ENCODE assay signal across 28 cellular contexts in genomic region chr9:128822407-128823042, GRCh38. TPM values are rescaled to one million over a fixed set of nuclear protein-coding genes. Genes with fewer than 3 reads are reported as not detected.
A peak's percentile ranks its signal among the peaks of the same experiment; 100 is the strongest.
DNase-seq lines count a peak whose midpoint lies in the region; ATAC-seq, FAIRE-seq and TF ChIP-seq lines count a peak whose summit lies in the region.
"Had no signal": no experiment of that assay in that cellular context is flagged by ENCODE, and none has a peak within 500 bp of the region (broad histone marks: within the 10 kb centered on the region; RNA-seq: fewer than 3 reads in every experiment).

No MANE protein-coding gene starts in this region.

- in situ Hi-C loops in brain microvascular endothelial cell (cut with HindIII; ENCODE audit: low pct_ligation_motif_present, low sequenced_read_pairs): no loop called here

- POLR2A ChIA-PET in HEK293 (lab: Yijun Ruan, JAX) (interaction anchor here (0.5 kb wide), 2 partner anchors 13 to 119 kb away, joined by 3 to 4 read pairs; no protein-coding TSS in a partner anchor), endothelial cell of umbilical vein (lab: Charles Lee) (no interaction called here)

- no peak for ATAC-seq in activated T-cell treated with anti-CD3 and anti-CD28 coated beads, Interleukin-2, amount 50 U/mL, for 4 hours
- no peak for ATAC-seq in stimulated activated effector memory CD8-positive, alpha-beta T cell treated with anti-CD3 and anti-CD28 coated beads, Interleukin-12 subunit alpha, Interleukin-12 subunit beta, amount 100 ng/mL, for 72 hours
- ATAC-seq: A549 had no signal

- H3K4me3 ChIP-seq in HEK293 (ENCODE audit: low read depth, low read length): no peak overlapping the region
- H3K4me3 ChIP-seq in endothelial cell of umbilical vein (replicated peaks in 1 of 3; ENCODE audit: insufficient read depth in 1 of 3, low read depth in 1 of 3, low read length in 3 of 3): no peak overlapping the region
- no peak overlapping the region for H3K4me3 ChIP-seq in brain microvascular endothelial cell (ENCODE audit: low read depth, low read length)
- H3K4me3 ChIP-seq: A549; BLaER1 treated with 17β-estradiol and CSF1 and Interleukin-3, amounts not matched to agents 10 nM and 100 nM; PC-9 had no signal

- TF ChIP-seq CTCF in HEK293 (tag by site-specific recombination; IDR thresholded peaks at IDR 0.05) (no peak), endothelial cell of umbilical vein (IDR thresholded peaks at IDR 0.05; ENCODE audit: extremely low read depth in 1 of 2, insufficient read depth in 1 of 2, low read depth in 1 of 2, low read length in 2 of 2) (no peak), brain microvascular endothelial cell (IDR thresholded peaks at IDR 0.05; ENCODE audit: low read depth, low read length, missing control alignments) (no peak)

- H3K9me1 ChIP-seq in endothelial cell of umbilical vein (replicated peaks; ENCODE audit: control insufficient read depth, extremely low read depth, insufficient read depth, low read length): no peaks in the 10 kb centered on the region

- no peak for DNase-seq in activated T-cell treated with anti-CD3 and anti-CD28 coated beads, Interleukin-2, amount 50 U/mL, for 4 hours
- no peak for DNase-seq in activated T-cell treated with anti-CD3 and anti-CD28 coated beads, Interleukin-2, amount 50 U/mL, for 1 hour
- DNase-seq in endothelial cell of umbilical vein (ENCODE audit: low read depth, low spot score): no peak
- DNase-seq in stimulated activated effector memory CD8-positive, alpha-beta T cell treated with anti-CD3 and anti-CD28 coated beads, Interleukin-12 subunit alpha, Interleukin-12 subunit beta, amount 100 ng/mL, for 72 hours (ENCODE audit: low spot score in 2 of 2): no peak
- DNase-seq in SIG-M5 treated with dmso at 0.1 percent for 504 hours (lab: John Stamatoyannopoulos, UW; ENCODE audit: unreplicated experiment): no peak
- no peak for DNase-seq in LoVo (ENCODE audit: low spot score)
- DNase-seq in brain microvascular endothelial cell: no peak
- DNase-seq: AML-193; CD4-positive, alpha-beta memory T cell; COR-L47; DMS53; HFFc6; KG1; MM.1S; NCI-H1417; NCI-H1694; NCI-H2081; NCI-H2227 treated with DMSO at 0.1 percent for 48 hours; NCI-H526 treated with DMSO at 0.1 percent for 48 hours; PC-9; SHP77 treated with DMSO at 0.1 percent for 48 hours; SK-N-SH had no signal

- H3K27me3 ChIP-seq in endothelial cell of umbilical vein (ENCODE audit: control insufficient read depth in 2 of 2, insufficient read depth in 2 of 2, low read length in 2 of 2): no peaks in the 10 kb centered on the region
- no peaks in the 10 kb centered on the region for H3K27me3 ChIP-seq in brain microvascular endothelial cell (replicated peaks)
- H3K27me3 ChIP-seq: BLaER1 treated with 17β-estradiol and CSF1 and Interleukin-3, amounts not matched to agents 10 nM and 100 nM had no signal

- no peak overlapping the region for H3K27ac ChIP-seq in HEK293 (ENCODE audit: extremely low read depth, low read depth, low read length)
- H3K27ac ChIP-seq in endothelial cell of umbilical vein (ENCODE audit: insufficient read depth, low read depth, low read length): no peak overlapping the region
- no peak overlapping the region for H3K27ac ChIP-seq in brain microvascular endothelial cell
- H3K27ac ChIP-seq: A549; BLaER1 treated with 17β-estradiol and CSF1 and Interleukin-3, amounts not matched to agents 10 nM and 100 nM; PC-9 had no signal

- peaks cover 19% of the 10 kb centered on the region for H3K4me1 Mint-ChIP-seq in activated T-cell treated with anti-CD3 and anti-CD28 coated beads, Interleukin-2, amount 50 U/mL, for 4 hours (ENCODE audit: low read depth)
- peaks cover 38% of the 10 kb centered on the region for H3K4me1 Mint-ChIP-seq in stimulated activated effector memory CD8-positive, alpha-beta T cell treated with anti-CD3 and anti-CD28 coated beads, Interleukin-12 subunit alpha, Interleukin-12 subunit beta, amount 100 ng/mL, for 72 hours

- H3K4me1 ChIP-seq in HEK293 (ENCODE audit: control insufficient read depth, insufficient read depth, low read length): no peaks in the 10 kb centered on the region
- H3K4me1 ChIP-seq in endothelial cell of umbilical vein (ENCODE audit: control insufficient read depth, extremely low read depth, insufficient read depth, low read length): peaks cover 6% of the 10 kb centered on the region

- intact Hi-C loops in endothelial cell of umbilical vein (cut with micrococcal nuclease): no loop called here

- H3K9me3 Mint-ChIP-seq in activated T-cell treated with anti-CD3 and anti-CD28 coated beads, Interleukin-2, amount 50 U/mL, for 4 hours: no peaks in the 10 kb centered on the region
- no peaks in the 10 kb centered on the region for H3K9me3 Mint-ChIP-seq in stimulated activated effector memory CD8-positive, alpha-beta T cell treated with anti-CD3 and anti-CD28 coated beads, Interleukin-12 subunit alpha, Interleukin-12 subunit beta, amount 100 ng/mL, for 72 hours
- H3K9me3 Mint-ChIP-seq: CD4-positive, alpha-beta memory T cell; HFFc6 had no signal

- no peak for TF ChIP-seq POLR2A in endothelial cell of umbilical vein (IDR thresholded peaks at IDR 0.05; ENCODE audit: low read depth, low read length)

- TSS peak; percentile 27 for BruUV-seq in endothelial cell of umbilical vein (replicated peaks; lab: Mats Ljungman, UMichigan)

- H3K9ac ChIP-seq in endothelial cell of umbilical vein (replicated peaks; ENCODE audit: extremely low read depth, insufficient read depth, low read length): no peak overlapping the region
- H3K9ac ChIP-seq: BLaER1 treated with 17β-estradiol and CSF1 and Interleukin-3, amounts not matched to agents 10 nM and 100 nM; SK-N-SH had no signal

- no peak for FAIRE-seq in endothelial cell of umbilical vein (lab: Jason Lieb, UNC)
- FAIRE-seq: A549, GM18507, H54, HTR-8/SVneo had no signal

- peaks cover under 1 to 73% of the 10 kb centered on the region in 2 experiments; a peak in 2 of 3 replicates for H3K36me3 ChIP-seq in HEK293 (ENCODE audit: control insufficient read depth in 2 of 2, insufficient read depth in 1 of 2, low read length in 2 of 2)
- peaks cover 5 to 53% of the 10 kb centered on the region in 2 experiments for H3K36me3 ChIP-seq in endothelial cell of umbilical vein (ENCODE audit: control insufficient read depth in 2 of 2, extremely low read depth in 1 of 2, insufficient read depth in 2 of 2, low read length in 2 of 2)
- peaks cover 62% of the 10 kb centered on the region for H3K36me3 ChIP-seq in brain microvascular endothelial cell (replicated peaks)

- no peaks in the 10 kb centered on the region for H4K20me1 ChIP-seq in endothelial cell of umbilical vein (replicated peaks; ENCODE audit: control insufficient read depth, extremely low read depth, insufficient read depth, low read length)

- peaks cover 23% of the 10 kb centered on the region for H3K36me3 Mint-ChIP-seq in activated T-cell treated with anti-CD3 and anti-CD28 coated beads, Interleukin-2, amount 50 U/mL, for 4 hours (ENCODE audit: insufficient read depth)
- H3K36me3 Mint-ChIP-seq in stimulated activated effector memory CD8-positive, alpha-beta T cell treated with anti-CD3 and anti-CD28 coated beads, Interleukin-12 subunit alpha, Interleukin-12 subunit beta, amount 100 ng/mL, for 72 hours: peaks cover 77% of the 10 kb centered on the region

- peak overlapping the region; percentile 37 for H3K27ac Mint-ChIP-seq in stimulated activated effector memory CD8-positive, alpha-beta T cell treated with anti-CD3 and anti-CD28 coated beads, Interleukin-12 subunit alpha, Interleukin-12 subunit beta, amount 100 ng/mL, for 72 hours
- H3K27ac Mint-ChIP-seq: CD4-positive, alpha-beta memory T cell; HFFc6 had no signal

- H2AFZ ChIP-seq in endothelial cell of umbilical vein (ENCODE audit: low read depth, low read length): no peak overlapping the region
- H2AFZ ChIP-seq: PC-9 had no signal

- peak overlapping the region; percentile 46 for H3K4me3 Mint-ChIP-seq in activated T-cell treated with anti-CD3 and anti-CD28 coated beads, Interleukin-2, amount 50 U/mL, for 4 hours
- no peak overlapping the region for H3K4me3 Mint-ChIP-seq in stimulated activated effector memory CD8-positive, alpha-beta T cell treated with anti-CD3 and anti-CD28 coated beads, Interleukin-12 subunit alpha, Interleukin-12 subunit beta, amount 100 ng/mL, for 72 hours
- H3K4me3 Mint-ChIP-seq: CD4-positive, alpha-beta memory T cell; HFFc6 had no signal

- dilution Hi-C loops in endothelial cell of umbilical vein (cut with MboI; ENCODE audit: extremely low pct_ligation_motif_present, low sequenced_read_pairs): no loop called here

- no peaks in the 10 kb centered on the region for H3K79me2 ChIP-seq in endothelial cell of umbilical vein (ENCODE audit: control insufficient read depth, insufficient read depth, low read length)

- H3K4me2 ChIP-seq in endothelial cell of umbilical vein (ENCODE audit: insufficient read depth, low read length): no peak overlapping the region
- H3K4me2 ChIP-seq: A549; BLaER1 treated with 17β-estradiol and CSF1 and Interleukin-3, amounts not matched to agents 10 nM and 100 nM; PC-9; SK-N-SH had no signal

- H3K9me3 ChIP-seq in HEK293 (ENCODE audit: control insufficient read depth, insufficient read depth, low read depth, low read length) (no peaks in the 10 kb centered on the region), endothelial cell of umbilical vein (replicated peaks; ENCODE audit: control insufficient read depth, insufficient read depth, low read length) (no peaks in the 10 kb centered on the region)
- H3K9me3 ChIP-seq: A549; BLaER1 treated with 17β-estradiol and CSF1 and Interleukin-3, amounts not matched to agents 10 nM and 100 nM; SK-N-SH had no signal

- no peaks in the 10 kb centered on the region for H3K27me3 Mint-ChIP-seq in activated T-cell treated with anti-CD3 and anti-CD28 coated beads, Interleukin-2, amount 50 U/mL, for 4 hours (ENCODE audit: low read depth)
- H3K27me3 Mint-ChIP-seq: CD4-positive, alpha-beta memory T cell had no signal

- CTCF ChIA-PET in HEK293 (lab: Yijun Ruan, JAX) (no interaction called here), endothelial cell of umbilical vein (lab: Charles Lee) (no interaction called here)

RNA-seq across cellular contexts. Expression of gene ENDOG, which starts 4.2 kb away (rescaled TPM):
- total RNA-seq in activated T-cell treated with anti-CD3 and anti-CD28 coated beads, Interleukin-2, amount 50 U/mL, for 4 hours: 10 to 100 TPM; 22.6 to 28.5 (median 26.4) TPM
- 17.9 and 18.0 TPM in 2 replicates for total RNA-seq in endothelial cell of umbilical vein
- polyA plus RNA-seq in endothelial cell of umbilical vein: 21.1 and 26.4 TPM in 2 replicates
- polyA plus RNA-seq in endothelial cell of umbilical vein (2011; cell fraction: cytosol; rRNA removed): 15.2 and 16.0 TPM in 2 replicates
- 6.8 and 7.7 TPM in 2 replicates for polyA plus RNA-seq in endothelial cell of umbilical vein (2011; cell fraction: nucleus; rRNA removed)
- polyA plus RNA-seq in endothelial cell of umbilical vein (2012): 7.2 and 9.2 TPM in 2 replicates
- 6.4 and 7.1 TPM in 2 replicates for polyA minus RNA-seq in endothelial cell of umbilical vein
- 49.8 TPM for polyA minus RNA-seq in endothelial cell of umbilical vein (2011; cell fraction: cytosol; rRNA and poly(A)+ RNA removed)
- polyA minus RNA-seq in endothelial cell of umbilical vein (2011; cell fraction: nucleus; rRNA and poly(A)+ RNA removed): 1.4 and 2.2 TPM in 2 replicates

RNA-seq across cellular contexts. Expression of gene SPOUT1, which starts 7.1 kb away (rescaled TPM):
- 100 to 1,000 TPM; 228 to 233 (median 233) TPM for total RNA-seq in activated T-cell treated with anti-CD3 and anti-CD28 coated beads, Interleukin-2, amount 50 U/mL, for 4 hours
- 51.6 and 59.3 TPM in 2 replicates for total RNA-seq in endothelial cell of umbilical vein
- polyA plus RNA-seq in endothelial cell of umbilical vein: 50.4 and 51.4 TPM in 2 replicates
- 34.2 and 38.7 TPM in 2 replicates for polyA plus RNA-seq in endothelial cell of umbilical vein (2011; cell fraction: cytosol; rRNA removed)
- 71.3 and 80.1 TPM in 2 replicates for polyA plus RNA-seq in endothelial cell of umbilical vein (2011; cell fraction: nucleus; rRNA removed)
- polyA plus RNA-seq in endothelial cell of umbilical vein (2012): 35.6 and 37.8 TPM in 2 replicates
- polyA minus RNA-seq in endothelial cell of umbilical vein: 31.5 and 35.9 TPM in 2 replicates
- 27.5 TPM for polyA minus RNA-seq in endothelial cell of umbilical vein (2011; cell fraction: cytosol; rRNA and poly(A)+ RNA removed)
- polyA minus RNA-seq in endothelial cell of umbilical vein (2011; cell fraction: nucleus; rRNA and poly(A)+ RNA removed): 14.3 and 17.9 TPM in 2 replicates

RNA-seq across cellular contexts. Expression of gene TBC1D13, which starts 35.5 kb away (rescaled TPM):
- 10 to 100 TPM; 23.7 to 26.9 (median 24.6) TPM for total RNA-seq in activated T-cell treated with anti-CD3 and anti-CD28 coated beads, Interleukin-2, amount 50 U/mL, for 4 hours
- total RNA-seq in endothelial cell of umbilical vein: 34.9 and 35.1 TPM in 2 replicates
- 41.9 and 43.9 TPM in 2 replicates for polyA plus RNA-seq in endothelial cell of umbilical vein
- polyA plus RNA-seq in endothelial cell of umbilical vein (2011; cell fraction: cytosol; rRNA removed): 35.9 and 40.9 TPM in 2 replicates
- 44.8 and 47.7 TPM in 2 replicates for polyA plus RNA-seq in endothelial cell of umbilical vein (2011; cell fraction: nucleus; rRNA removed)
- polyA plus RNA-seq in endothelial cell of umbilical vein (2012): 31.9 and 33.8 TPM in 2 replicates
- 33.2 and 42.0 TPM in 2 replicates for polyA minus RNA-seq in endothelial cell of umbilical vein
- polyA minus RNA-seq in endothelial cell of umbilical vein (2011; cell fraction: cytosol; rRNA and poly(A)+ RNA removed): 11.6 TPM
- polyA minus RNA-seq in endothelial cell of umbilical vein (2011; cell fraction: nucleus; rRNA and poly(A)+ RNA removed): 10.9 and 13.1 TPM in 2 replicates

RNA-seq across cellular contexts. Expression of gene ZER1, which starts 50.8 kb away (rescaled TPM):
- 10 to 100 TPM; 10.9 to 14.9 (median 14.5) TPM for total RNA-seq in activated T-cell treated with anti-CD3 and anti-CD28 coated beads, Interleukin-2, amount 50 U/mL, for 4 hours
- total RNA-seq in endothelial cell of umbilical vein: 23.0 and 24.9 TPM in 2 replicates
- 29.9 and 45.5 TPM in 2 replicates for polyA plus RNA-seq in endothelial cell of umbilical vein
- polyA plus RNA-seq in endothelial cell of umbilical vein (2011; cell fraction: cytosol; rRNA removed): 27.0 and 31.9 TPM in 2 replicates
- 25.4 and 31.8 TPM in 2 replicates for polyA plus RNA-seq in endothelial cell of umbilical vein (2011; cell fraction: nucleus; rRNA removed)
- polyA plus RNA-seq in endothelial cell of umbilical vein (2012): 16.5 and 19.6 TPM in 2 replicates
- 35.0 and 45.4 TPM in 2 replicates for polyA minus RNA-seq in endothelial cell of umbilical vein
- polyA minus RNA-seq in endothelial cell of umbilical vein (2011; cell fraction: cytosol; rRNA and poly(A)+ RNA removed): 25.9 TPM
- 14.7 and 17.0 TPM in 2 replicates for polyA minus RNA-seq in endothelial cell of umbilical vein (2011; cell fraction: nucleus; rRNA and poly(A)+ RNA removed)

RNA-seq across cellular contexts. Expression of gene KYAT1, which starts 59.2 kb away (rescaled TPM):
- 1 to 10 TPM; 4.7 to 5.6 (median 4.8) TPM for total RNA-seq in activated T-cell treated with anti-CD3 and anti-CD28 coated beads, Interleukin-2, amount 50 U/mL, for 4 hours
- total RNA-seq in endothelial cell of umbilical vein: 7.2 and 8.0 TPM in 2 replicates
- 9.6 and 10.3 TPM in 2 replicates for polyA plus RNA-seq in endothelial cell of umbilical vein
- polyA plus RNA-seq in endothelial cell of umbilical vein (2011; cell fraction: cytosol; rRNA removed): 6.9 and 7.2 TPM in 2 replicates
- 27.0 and 28.9 TPM in 2 replicates for polyA plus RNA-seq in endothelial cell of umbilical vein (2011; cell fraction: nucleus; rRNA removed)
- polyA plus RNA-seq in endothelial cell of umbilical vein (2012): 5.8 and 8.3 TPM in 2 replicates
- polyA minus RNA-seq in endothelial cell of umbilical vein: 6.1 and 8.5 TPM in 2 replicates
- polyA minus RNA-seq in endothelial cell of umbilical vein (2011; cell fraction: cytosol; rRNA and poly(A)+ RNA removed): 11.5 TPM
- polyA minus RNA-seq in endothelial cell of umbilical vein (2011; cell fraction: nucleus; rRNA and poly(A)+ RNA removed): 5.9 and 7.1 TPM in 2 replicates
